ENCODE assay signal across 1 cellular context in the genomic region with DNA sequence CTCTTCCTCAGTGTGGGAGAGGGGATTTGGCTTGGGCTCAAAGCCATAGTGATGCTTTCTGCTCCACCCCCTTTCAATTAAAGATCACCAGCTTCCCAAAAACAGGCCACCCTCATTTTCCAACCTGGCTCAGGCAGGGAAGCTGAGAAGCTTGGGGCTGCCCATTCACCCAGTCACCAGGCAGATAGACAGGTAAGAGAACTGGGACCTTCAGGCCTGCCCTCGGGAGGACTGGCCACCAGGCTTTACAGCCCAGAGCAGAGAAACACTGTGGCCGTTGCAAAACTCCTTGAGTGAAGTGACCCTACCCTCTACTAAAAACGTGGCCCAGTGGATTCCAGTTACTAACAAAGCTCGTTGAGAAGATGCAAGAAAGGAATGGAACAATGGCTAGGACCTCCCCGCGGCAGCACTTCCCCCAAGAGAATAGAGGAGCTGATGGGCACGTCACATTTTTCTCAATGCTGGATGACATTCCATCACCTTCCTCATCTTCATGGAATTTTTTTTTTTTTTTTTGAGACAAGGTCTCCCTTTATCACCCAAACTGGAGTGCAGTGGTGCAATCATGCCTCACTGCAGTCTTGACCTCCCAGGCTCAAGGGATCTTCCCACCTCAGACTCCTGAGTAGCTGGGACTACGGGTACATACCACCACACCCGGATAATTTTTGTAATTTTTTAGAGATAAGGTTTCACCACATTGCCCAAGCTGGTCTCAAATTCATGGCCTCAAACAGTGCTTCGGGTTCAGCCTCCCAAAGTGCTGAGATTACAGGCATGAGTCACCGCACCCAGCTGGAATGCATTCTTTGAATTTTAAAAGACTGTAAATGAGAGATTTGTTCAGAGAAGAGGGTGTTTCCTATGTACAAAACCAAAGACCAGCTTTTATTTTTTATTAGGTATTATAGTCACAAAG.
TF ChIP-seq lines count a peak whose summit lies in the region.

No MANE protein-coding gene starts in this region.

TF ChIP-seq in H1, 55 proteins besides CTCF, POLR2A, EP300 and RAD21:
- TF ChIP-seq, protein P1, sequence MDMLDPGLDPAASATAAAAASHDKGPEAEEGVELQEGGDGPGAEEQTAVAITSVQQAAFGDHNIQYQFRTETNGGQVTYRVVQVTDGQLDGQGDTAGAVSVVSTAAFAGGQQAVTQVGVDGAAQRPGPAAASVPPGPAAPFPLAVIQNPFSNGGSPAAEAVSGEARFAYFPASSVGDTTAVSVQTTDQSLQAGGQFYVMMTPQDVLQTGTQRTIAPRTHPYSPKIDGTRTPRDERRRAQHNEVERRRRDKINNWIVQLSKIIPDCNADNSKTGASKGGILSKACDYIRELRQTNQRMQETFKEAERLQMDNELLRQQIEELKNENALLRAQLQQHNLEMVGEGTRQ (IDR thresholded peaks at IDR 0.05; ENCODE audit: low read length): no peak
- TF ChIP-seq SP1 (IDR thresholded peaks at IDR 0.05; ENCODE audit: low read depth, low read length) (no peak), JUN (IDR thresholded peaks at IDR 0.05; ENCODE audit: low read depth, low read length) (0 out of 2 replicates have a peak, but pooled peaks have one; percentile 31), RNF2 (IDR thresholded peaks at IDR 0.05; ENCODE audit: borderline replicate concordance, low read depth, low read length, missing control alignments, poor library complexity, severe bottlenecking) (no peak), KDM4A (IDR thresholded peaks at IDR 0.05; ENCODE audit: low read depth, low read length, severe bottlenecking) (no peak), JUND (IDR thresholded peaks at IDR 0.05; ENCODE audit: low read length) (peak; percentile 95), GTF2F1 (IDR thresholded peaks at IDR 0.05; ENCODE audit: borderline replicate concordance, low read depth, low read length) (no peak)
